ENCODE assay signal across 1 cellular context in the genomic region with DNA sequence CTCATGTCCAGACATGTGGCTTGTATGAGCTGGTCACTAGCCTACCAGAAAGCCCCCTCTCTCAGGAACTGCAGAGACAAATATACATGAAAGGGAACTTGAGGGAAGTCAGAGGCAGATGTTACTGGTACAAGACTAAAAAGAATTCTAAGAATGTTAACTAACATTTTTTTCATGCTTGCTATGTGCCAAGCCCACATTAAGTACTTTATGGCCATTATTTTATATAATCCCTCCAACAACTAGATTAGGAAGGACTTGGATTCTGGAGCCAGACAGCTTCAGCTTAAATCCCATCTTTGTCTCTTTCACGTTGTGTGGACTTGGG.
TF ChIP-seq lines count a peak whose summit lies in the region.

No MANE protein-coding gene starts in this region.

TF ChIP-seq in SK-N-SH, 30 proteins besides CTCF, POLR2A, EP300 and RAD21 (continued from another document):
- TF ChIP-seq RXRA (IDR thresholded peaks at IDR 0.05; ENCODE audit: borderline replicate concordance, low read depth) = no peak
- no peak for TF ChIP-seq MXI1 (IDR thresholded peaks at IDR 0.05; ENCODE audit: low read depth, low read length)
- TF ChIP-seq TEAD4 (IDR thresholded peaks at IDR 0.05; ENCODE audit: borderline replicate concordance, insufficient read depth) = no peak
- TF ChIP-seq MEF2A (IDR thresholded peaks at IDR 0.05; ENCODE audit: borderline replicate concordance, low read depth) = no peak
- TF ChIP-seq MAX (IDR thresholded peaks at IDR 0.05; ENCODE audit: low read depth) = no peak
- no peak for TF ChIP-seq USF1 (IDR thresholded peaks at IDR 0.05; ENCODE audit: borderline replicate concordance, low read depth)
